10 cellular contexts compared by ENCODE assay signal in genomic region chr4:10460313-10461047, GRCh38. TPM values are rescaled to one million over a fixed set of nuclear protein-coding genes. Genes with fewer than 3 reads are reported as not detected.
A peak's percentile ranks its signal among the peaks of the same experiment; 100 is the strongest.
DNase-seq lines count a peak whose midpoint lies in the region; ATAC-seq lines count a peak whose summit lies in the region.
"Had no signal": no experiment of that assay in that cellular context is flagged by ENCODE, and none has a peak within 500 bp of the region (broad histone marks: within the 10 kb centered on the region; RNA-seq: fewer than 3 reads in every experiment).

No MANE protein-coding gene starts in this region.

- H3K4me3 ChIP-seq in iPS-20b (ENCODE audit: low read length) (peak overlapping the region; percentile 77; the same call in 1 of the 2 replicates), subcutaneous abdominal adipose tissue (ENCODE audit: low read depth in 1 of 5, low read length in 5 of 5) (peak overlapping the region in 3 of 5 donors; percentile 43 to 60 (median 53))

- no peaks in the 10 kb centered on the region for H3K9me3 Mint-ChIP-seq in activated T-cell treated with anti-CD3 and anti-CD28 coated beads, Interleukin-2, amount 50 U/mL, for 4 hours

- peak in 2 of 3 donors; percentile 37 to 47 for DNase-seq in stimulated activated CD4-positive, alpha-beta T cell treated with anti-CD3 and anti-CD28 coated beads, Interleukin-12 subunit alpha, Interleukin-12 subunit beta, amount 100 ng/mL, for 48 hours (ENCODE audit: low read depth in 2 of 3, low spot score in 1 of 3)
- no peak for DNase-seq in stimulated activated CD4-positive, alpha-beta T cell treated with anti-CD3 and anti-CD28 coated beads, Interleukin-2, amount 100 ng/mL, for 48 hours
- no peak for DNase-seq in activated T-cell treated with anti-CD3 and anti-CD28 coated beads, Interleukin-2, amount 50 U/mL, for 4 hours
- DNase-seq in NCI-H2029 (lab: John Stamatoyannopoulos, UW), result no peak
- DNase-seq in Right ventricle myocardium superior, result no peak
- DNase-seq in LoVo (ENCODE audit: low spot score), result no peak

- H3K4me1 Mint-ChIP-seq in activated T-cell treated with anti-CD3 and anti-CD28 coated beads, Interleukin-2, amount 50 U/mL, for 4 hours (ENCODE audit: low read depth), result peaks cover 29% of the 10 kb centered on the region

- no peak for ATAC-seq in activated T-cell treated with anti-CD3 and anti-CD28 coated beads, Interleukin-2, amount 50 U/mL, for 4 hours
- no peak for ATAC-seq in Right ventricle myocardium superior (ENCODE audit: poor library complexity)

- H3K9me3 ChIP-seq in iPS-20b (ENCODE audit: insufficient read depth, low read depth, low read length), result no peaks in the 10 kb centered on the region
- peaks cover 0 to 3% (median 0%) of the 10 kb centered on the region in 5 donors for H3K9me3 ChIP-seq in subcutaneous abdominal adipose tissue (ENCODE audit: control insufficient read depth in 5 of 5, low read length in 5 of 5)
- H3K9me3 ChIP-seq: pancreas had no signal

- H3K27ac ChIP-seq in iPS-20b (ENCODE audit: low read length) (no peak overlapping the region), subcutaneous abdominal adipose tissue (ENCODE audit: low read depth, low read length) (no peak overlapping the region)
- H3K27ac ChIP-seq: pancreas had no signal

- H3K36me3 Mint-ChIP-seq in activated T-cell treated with anti-CD3 and anti-CD28 coated beads, Interleukin-2, amount 50 U/mL, for 4 hours (ENCODE audit: insufficient read depth), result peaks cover 3% of the 10 kb centered on the region

- no peaks in the 10 kb centered on the region for H3K36me3 ChIP-seq in iPS-20b (ENCODE audit: insufficient read depth, low read depth, low read length)
- H3K36me3 ChIP-seq in subcutaneous abdominal adipose tissue (ENCODE audit: control insufficient read depth in 5 of 5, insufficient read depth in 5 of 5, low read length in 5 of 5), result no peaks in the 10 kb centered on the region
- H3K36me3 ChIP-seq: BE2C, pancreas had no signal

- peak overlapping the region; percentile 33 for H3K4me3 Mint-ChIP-seq in activated T-cell treated with anti-CD3 and anti-CD28 coated beads, Interleukin-2, amount 50 U/mL, for 4 hours

- H3K27me3 ChIP-seq in iPS-20b (ENCODE audit: insufficient read depth, low read length), result peaks cover 88% of the 10 kb centered on the region
- peaks cover 4 to 21% (median 13%) of the 10 kb centered on the region in 5 donors for H3K27me3 ChIP-seq in subcutaneous abdominal adipose tissue (ENCODE audit: control insufficient read depth in 5 of 5, insufficient read depth in 4 of 5, low read length in 5 of 5)
- H3K27me3 ChIP-seq: BE2C had no signal

- H3K9ac ChIP-seq in iPS-20b (ENCODE audit: low read depth, low read length), result no peak overlapping the region
- no peak overlapping the region for H3K9ac ChIP-seq in subcutaneous abdominal adipose tissue (ENCODE audit: low read length in 5 of 5)

- intact Hi-C loops in Right ventricle myocardium superior (cut with DNase I), result loop anchor here (2.0 kb wide), 1 partner anchor 78 kb away; no protein-coding TSS in a partner anchor

- H3K4me1 ChIP-seq in iPS-20b (ENCODE audit: insufficient read depth, low read length) (peaks cover 7% of the 10 kb centered on the region; the same call in 1 of the 2 replicates), subcutaneous abdominal adipose tissue (ENCODE audit: control insufficient read depth in 5 of 5, insufficient read depth in 5 of 5, low read length in 5 of 5) (peaks cover 0 to 29% (median 24%) of the 10 kb centered on the region in 5 donors)
- H3K4me1 ChIP-seq: BE2C, pancreas had no signal

- peaks cover 33% of the 10 kb centered on the region for H3K27me3 Mint-ChIP-seq in activated T-cell treated with anti-CD3 and anti-CD28 coated beads, Interleukin-2, amount 50 U/mL, for 4 hours (ENCODE audit: low read depth)

RNA-seq across cellular contexts. Expression of gene ZNF518B, which starts 3.3 kb away (rescaled TPM):
- total RNA-seq in activated T-cell treated with anti-CD3 and anti-CD28 coated beads, Interleukin-2, amount 50 U/mL, for 4 hours, result 10 to 100 TPM; 13.5 to 16.8 (median 14.3) TPM
- 20.2 TPM for total RNA-seq in Right ventricle myocardium superior

Comparison
In these comparisons a context has a peak if more than half of its experiments do, and no peak if none do; other contexts are left out.
1. DNase-seq: peak in stimulated activated CD4-positive, alpha-beta T cell treated with anti-CD3 and anti-CD28 coated beads, Interleukin-12 subunit alpha, Interleukin-12 subunit beta, amount 100 ng/mL, for 48 hours (2 of 3); none in stimulated activated CD4-positive, alpha-beta T cell treated with anti-CD3 and anti-CD28 coated beads, Interleukin-2, amount 100 ng/mL, for 48 hours (0 of 2), activated T-cell treated with anti-CD3 and anti-CD28 coated beads, Interleukin-2, amount 50 U/mL, for 4 hours (single experiment), NCI-H2029 (single experiment), Right ventricle myocardium superior (single experiment) and LoVo (single experiment).